Comparison of ENCODE assay signal across 11 cellular contexts in the genomic region with DNA sequence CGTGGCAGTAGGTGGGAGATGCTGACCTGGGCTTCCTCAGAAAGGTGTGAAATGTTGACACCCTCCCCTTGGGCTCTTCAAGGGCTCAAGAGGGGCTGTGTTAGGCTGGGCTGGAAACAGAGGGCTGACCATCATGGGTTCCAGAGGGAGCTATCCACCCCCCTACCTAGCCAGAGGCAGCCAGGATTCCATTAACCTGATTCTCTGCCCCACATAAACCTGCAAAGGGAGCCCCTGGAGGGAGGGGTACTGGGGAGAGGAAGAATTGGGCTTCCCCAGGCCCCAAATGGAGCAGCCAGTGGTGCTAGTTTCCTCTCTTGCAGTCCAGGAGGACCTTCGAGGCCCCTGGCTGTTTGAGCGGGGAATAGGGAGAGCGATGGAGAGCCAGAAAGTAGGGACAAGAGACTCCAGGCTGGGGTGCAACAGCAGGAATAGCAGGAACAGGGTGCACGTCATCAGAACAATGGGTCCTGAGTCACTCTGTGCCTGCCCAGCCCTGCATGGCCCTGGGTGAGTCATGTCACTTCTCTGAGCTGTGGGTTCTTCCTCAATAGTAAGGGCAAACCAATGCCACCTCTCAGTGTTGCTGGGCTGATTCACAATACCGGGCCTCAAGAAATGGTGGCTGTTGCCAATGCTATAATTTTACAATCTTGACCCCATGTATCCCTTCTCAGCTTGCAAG.
DNase-seq lines count a peak whose midpoint lies in the region; ATAC-seq and TF ChIP-seq lines count a peak whose summit lies in the region.
"Had no signal": no experiment of that assay in that cellular context is flagged by ENCODE, and none has a peak within 500 bp of the region (broad histone marks: within the 10 kb centered on the region; RNA-seq: fewer than 3 reads in every experiment).

No MANE protein-coding gene starts in this region.

- no peaks in the 10 kb centered on the region for H3K4me1 Mint-ChIP-seq in activated CD4-positive, alpha-beta memory T cell treated with anti-CD3 and anti-CD28 coated beads for 36 hours (ENCODE audit: low read depth)
- H3K4me1 Mint-ChIP-seq in activated CD4-positive, alpha-beta memory T cell treated with anti-CD3 and anti-CD28 coated beads, Interleukin-2, amount 10 ng/mL, durations not matched to agents 7 days and 5 days: no peaks in the 10 kb centered on the region

- H3K4me3 ChIP-seq in SK-N-SH (ENCODE audit: low read depth in 2 of 2, low read length in 1 of 2): 0 out of 4 replicates have a peak overlapping the region, but pooled peaks of 1 of the 2 experiments have one; percentile 2
- no peak overlapping the region for H3K4me3 ChIP-seq in transverse colon

- H3K27ac Mint-ChIP-seq in activated CD4-positive, alpha-beta memory T cell treated with anti-CD3 and anti-CD28 coated beads for 36 hours: no peak overlapping the region
- H3K27ac Mint-ChIP-seq in activated CD4-positive, alpha-beta memory T cell treated with anti-CD3 and anti-CD28 coated beads, Interleukin-2, amount 10 ng/mL, durations not matched to agents 7 days and 5 days: no peak overlapping the region

- peak overlapping the region; percentile 55 for H3K9ac ChIP-seq in SK-N-SH

- no peaks in the 10 kb centered on the region for H3K36me3 Mint-ChIP-seq in activated CD4-positive, alpha-beta memory T cell treated with anti-CD3 and anti-CD28 coated beads for 36 hours
- no peaks in the 10 kb centered on the region for H3K36me3 Mint-ChIP-seq in activated CD4-positive, alpha-beta memory T cell treated with anti-CD3 and anti-CD28 coated beads, Interleukin-2, amount 10 ng/mL, durations not matched to agents 7 days and 5 days (ENCODE audit: low read depth)

- H3F3A ChIP-seq in SK-N-SH (replicated peaks; ENCODE audit: insufficient read depth): peaks cover 23% of the 10 kb centered on the region

- H3K9me3 ChIP-seq in SK-N-SH (no peaks in the 10 kb centered on the region), transverse colon (no peaks in the 10 kb centered on the region)

- ATAC-seq in HG03039 (IDR thresholded peaks at IDR 0.05; ENCODE audit: unreplicated experiment) (no peak), GM18520 (IDR thresholded peaks at IDR 0.05; ENCODE audit: unreplicated experiment) (no peak)

- WGBS in SK-N-SH (ENCODE audit: low lambda C conversion rate): 39% methylated on average over 6 of the region's 6 CpGs
- WGBS in transverse colon (ENCODE audit: low coverage in 1 of 2), 2 donors: 10 to 64% methylated on average over 2 to 6 of the region's 6 CpGs

- TF ChIP-seq CTCF in SK-N-SH (IDR thresholded peaks at IDR 0.05) (no peak), transverse colon (IDR thresholded peaks at IDR 0.05) (no peak)

- TF ChIP-seq EP300 in SK-N-SH (IDR thresholded peaks at IDR 0.05; ENCODE audit: borderline replicate concordance in 1 of 2, low read depth in 1 of 2, low read length in 1 of 2) (peak in 1 of 2 experiments; percentile 9; a peak in 1 of 4 replicates), transverse colon (IDR thresholded peaks at IDR 0.05; ENCODE audit: low read depth) (no peak)

- no peak for TF ChIP-seq RAD21 in SK-N-SH (IDR thresholded peaks at IDR 0.05; ENCODE audit: low read length)

- peaks cover 2% of the 10 kb centered on the region for H3K27me3 Mint-ChIP-seq in activated CD4-positive, alpha-beta memory T cell treated with anti-CD3 and anti-CD28 coated beads for 36 hours
- peaks cover 9% of the 10 kb centered on the region for H3K27me3 Mint-ChIP-seq in activated CD4-positive, alpha-beta memory T cell treated with anti-CD3 and anti-CD28 coated beads, Interleukin-2, amount 10 ng/mL, durations not matched to agents 7 days and 5 days

- POLR2A ChIA-PET in activated CD4-positive, alpha-beta memory T cell treated with anti-CD3 and anti-CD28 coated beads for 36 hours (lab: Charles Lee): no interaction called here
- POLR2A ChIA-PET in activated CD4-positive, alpha-beta memory T cell treated with anti-CD3 and anti-CD28 coated beads, Interleukin-2, amount 10 ng/mL, durations not matched to agents 7 days and 5 days (lab: Charles Lee): no interaction called here
- POLR2A ChIA-PET in SK-N-SH (lab: Yijun Ruan, JAX): no interaction called here

- peak; percentile 28 for DNase-seq in activated CD4-positive, alpha-beta memory T cell treated with anti-CD3 and anti-CD28 coated beads for 36 hours
- DNase-seq in activated CD4-positive, alpha-beta memory T cell treated with anti-CD3 and anti-CD28 coated beads, Interleukin-2, amount 10 ng/mL, durations not matched to agents 7 days and 5 days: no peak
- DNase-seq in SK-N-SH (no peak), glomerular endothelial cell (ENCODE audit: extremely low read depth, low read depth, low spot score) (peak; percentile 42), transverse colon (peak; percentile 69), superior temporal gyrus (ENCODE audit: extremely low spot score) (no peak)
- DNase-seq: activated effector memory CD4-positive, alpha-beta T cell treated with anti-CD3 and anti-CD28 coated beads, Interleukin-2, amount 50 U/mL, for 16 hours; left cardiac atrium; NCI-H446 treated with DMSO at 0.1 percent for 48 hours had no signal

- H3K9me2 ChIP-seq in SK-N-SH: no peaks in the 10 kb centered on the region

- H3K4me2 ChIP-seq in SK-N-SH: peak overlapping the region; percentile 70

- no peaks in the 10 kb centered on the region for H3K9me3 Mint-ChIP-seq in activated CD4-positive, alpha-beta memory T cell treated with anti-CD3 and anti-CD28 coated beads for 36 hours
- no peaks in the 10 kb centered on the region for H3K9me3 Mint-ChIP-seq in activated CD4-positive, alpha-beta memory T cell treated with anti-CD3 and anti-CD28 coated beads, Interleukin-2, amount 10 ng/mL, durations not matched to agents 7 days and 5 days

- no peaks in the 10 kb centered on the region for H4K20me1 ChIP-seq in SK-N-SH (ENCODE audit: insufficient read depth)

- H3K36me3 ChIP-seq in SK-N-SH (replicated peaks in 1 of 2; ENCODE audit: control insufficient read depth in 1 of 2, insufficient read depth in 2 of 2, low read length in 1 of 2) (no peaks in the 10 kb centered on the region), transverse colon (no peaks in the 10 kb centered on the region)

- peaks cover 24 to 37% of the 10 kb centered on the region in 2 experiments for H3K4me1 ChIP-seq in SK-N-SH (ENCODE audit: control insufficient read depth in 1 of 2, insufficient read depth in 2 of 2, low read depth in 1 of 2, low read length in 1 of 2)
- H3K4me1 ChIP-seq in transverse colon: peaks cover 0 to 11% (median 2%) of the 10 kb centered on the region in 4 donors

- no peak overlapping the region for H3K4me3 Mint-ChIP-seq in activated CD4-positive, alpha-beta memory T cell treated with anti-CD3 and anti-CD28 coated beads for 36 hours
- no peak overlapping the region for H3K4me3 Mint-ChIP-seq in activated CD4-positive, alpha-beta memory T cell treated with anti-CD3 and anti-CD28 coated beads, Interleukin-2, amount 10 ng/mL, durations not matched to agents 7 days and 5 days

- CTCF ChIA-PET in activated CD4-positive, alpha-beta memory T cell treated with anti-CD3 and anti-CD28 coated beads for 36 hours (lab: Charles Lee): no interaction called here
- CTCF ChIA-PET in activated CD4-positive, alpha-beta memory T cell treated with anti-CD3 and anti-CD28 coated beads, Interleukin-2, amount 10 ng/mL, durations not matched to agents 7 days and 5 days (lab: Charles Lee): no interaction called here
- CTCF ChIA-PET in SK-N-SH (lab: Yijun Ruan, JAX): interaction anchor here (1.1 kb wide), 1 partner anchor 673 kb away, joined by 3 read pairs; no protein-coding TSS in a partner anchor

- H2AFZ ChIP-seq in SK-N-SH (ENCODE audit: low read depth): no peak overlapping the region

- H3K27me3 ChIP-seq in SK-N-SH (ENCODE audit: insufficient read depth) (no peaks in the 10 kb centered on the region), transverse colon (no peaks in the 10 kb centered on the region)

- peaks cover 3% of the 10 kb centered on the region; the same call in 1 of the 2 replicates for H3K79me2 ChIP-seq in SK-N-SH (ENCODE audit: insufficient read depth)

- TF ChIP-seq POLR2A in transverse colon (IDR thresholded peaks at IDR 0.05): no peak

- intact Hi-C loops in activated CD4-positive, alpha-beta memory T cell treated with anti-CD3 and anti-CD28 coated beads for 36 hours (cut with micrococcal nuclease): no loop called here
- intact Hi-C loops in transverse colon (cut with DNase I; ENCODE audit: low total_unique reads): no loop called here

- peak overlapping the region in 1 of 2 experiments; percentile 90; a peak in 2 of 4 replicates for H3K27ac ChIP-seq in SK-N-SH (ENCODE audit: low read depth in 2 of 2, low read length in 1 of 2)
- H3K27ac ChIP-seq in transverse colon: peak overlapping the region in 3 of 4 donors; percentile 34 to 51 (median 36)

- in situ Hi-C loops in transverse colon (cut with MboI; ENCODE audit: low pct_ligation_motif_present in 1 of 4, low pct_unique_long_range_greater_than_20kb in 1 of 4, low sequenced_read_pairs in 3 of 4): no loop called here

TF ChIP-seq in SK-N-SH, 30 proteins besides CTCF, POLR2A, EP300 and RAD21 (continues in another document):
- TF ChIP-seq ELF1 (IDR thresholded peaks at IDR 0.05) (no peak), TEAD4 (IDR thresholded peaks at IDR 0.05; ENCODE audit: borderline replicate concordance, insufficient read depth) (no peak), NRF1 (IDR thresholded peaks at IDR 0.05; ENCODE audit: low read depth, low read length) (no peak), GATA2 (CRISPR knock-in tag; IDR thresholded peaks at IDR 0.05) (no peak), FOXM1 (IDR thresholded peaks at IDR 0.05; ENCODE audit: low read depth) (no peak), TCF12 (IDR thresholded peaks at IDR 0.05) (peak; percentile 45; the same call in 1 of the 2 replicates), NFIC (IDR thresholded peaks at IDR 0.05; ENCODE audit: borderline replicate concordance) (no peak; the same call in 1 of the 2 replicates)
- TF ChIP-seq, protein P1, sequence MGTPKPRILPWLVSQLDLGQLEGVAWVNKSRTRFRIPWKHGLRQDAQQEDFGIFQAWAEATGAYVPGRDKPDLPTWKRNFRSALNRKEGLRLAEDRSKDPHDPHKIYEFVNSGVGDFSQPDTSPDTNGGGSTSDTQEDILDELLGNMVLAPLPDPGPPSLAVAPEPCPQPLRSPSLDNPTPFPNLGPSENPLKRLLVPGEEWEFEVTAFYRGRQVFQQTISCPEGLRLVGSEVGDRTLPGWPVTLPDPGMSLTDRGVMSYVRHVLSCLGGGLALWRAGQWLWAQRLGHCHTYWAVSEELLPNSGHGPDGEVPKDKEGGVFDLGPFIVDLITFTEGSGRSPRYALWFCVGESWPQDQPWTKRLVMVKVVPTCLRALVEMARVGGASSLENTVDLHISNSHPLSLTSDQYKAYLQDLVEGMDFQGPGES (IDR thresholded peaks at IDR 0.05; ENCODE audit: low read depth, low read length): no peak

Comparison
In these comparisons a context has a peak if more than half of its experiments do, and no peak if none do; other contexts are left out.
1. DNase-seq: peak in activated CD4-positive, alpha-beta memory T cell treated with anti-CD3 and anti-CD28 coated beads for 36 hours (single experiment), glomerular endothelial cell (single experiment) and transverse colon (single experiment); none in activated CD4-positive, alpha-beta memory T cell treated with anti-CD3 and anti-CD28 coated beads, Interleukin-2, amount 10 ng/mL, durations not matched to agents 7 days and 5 days (single experiment), SK-N-SH (single experiment) and superior temporal gyrus (single experiment).